Comparison of ENCODE assay signal across 24 cellular contexts in the genomic region with DNA sequence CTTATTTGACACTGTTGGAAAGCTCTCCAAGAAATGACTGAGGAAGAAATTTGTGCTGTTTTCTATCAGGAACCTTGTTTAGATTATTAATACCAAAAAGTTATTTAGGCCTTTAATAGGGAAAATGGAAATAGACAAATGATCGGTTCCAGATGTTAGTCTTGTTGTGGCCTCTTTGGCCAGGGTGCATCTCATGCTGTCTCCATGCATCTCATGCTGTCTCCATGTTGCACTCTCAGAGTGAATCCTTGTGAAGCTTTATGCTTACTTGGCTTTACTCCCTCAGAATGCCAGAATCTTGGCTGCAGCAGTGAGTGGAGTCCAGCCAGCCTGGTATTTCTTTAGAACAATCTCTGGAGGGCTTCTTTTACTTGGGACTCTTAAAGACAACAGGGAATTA.
"Had no signal": no experiment of that assay in that cellular context is flagged by ENCODE, and none has a peak within 500 bp of the region (broad histone marks: within the 10 kb centered on the region; RNA-seq: fewer than 3 reads in every experiment).

No MANE protein-coding gene starts in this region.

- H3K4me1 Mint-ChIP-seq: neural progenitor cell had no signal

- H3K9me3 Mint-ChIP-seq: activated CD4-positive, alpha-beta memory T cell treated with anti-CD3 and anti-CD28 coated beads, Interleukin-2, amount 10 ng/mL, durations not matched to agents 7 days and 5 days; activated naive CD8-positive, alpha-beta T cell treated with anti-CD3 and anti-CD28 coated beads, Interleukin-2, amount 50 U/mL, for 24 hours; activated T-cell treated with anti-CD3 and anti-CD28 coated beads, Interleukin-2, amount 50 U/mL, for 72 hours; dendritic cell treated with granulocyte-macrophage colony-stimulating factor and Interleukin-4, amounts not matched to agents 40 ng/mL and 50 ng/mL, for 4 days; stimulated activated effector memory CD8-positive, alpha-beta T cell treated with anti-CD3 and anti-CD28 coated beads, Interleukin-12 subunit alpha, Interleukin-12 subunit beta, amount 100 ng/mL, for 72 hours had no signal

- H2AFZ ChIP-seq: neural progenitor cell had no signal

- H3K36me3 ChIP-seq: gastrocnemius medialis, neural progenitor cell, transverse colon had no signal

- FAIRE-seq: endometrium, urothelium cell line had no signal

- H3K27ac ChIP-seq: gastrocnemius medialis, neural progenitor cell, skin epidermis had no signal

- H3K4me3 Mint-ChIP-seq: activated CD4-positive, alpha-beta memory T cell treated with anti-CD3 and anti-CD28 coated beads, Interleukin-2, amount 10 ng/mL, durations not matched to agents 7 days and 5 days; activated naive CD8-positive, alpha-beta T cell treated with anti-CD3 and anti-CD28 coated beads, Interleukin-2, amount 50 U/mL, for 24 hours; activated T-cell treated with anti-CD3 and anti-CD28 coated beads, Interleukin-2, amount 50 U/mL, for 72 hours; dendritic cell treated with granulocyte-macrophage colony-stimulating factor and Interleukin-4, amounts not matched to agents 40 ng/mL and 50 ng/mL, for 4 days; naive thymus-derived CD8-positive, alpha-beta T cell; neural progenitor cell; stimulated activated effector memory CD8-positive, alpha-beta T cell treated with anti-CD3 and anti-CD28 coated beads, Interleukin-12 subunit alpha, Interleukin-12 subunit beta, amount 100 ng/mL, for 72 hours; stimulated activated naive CD8-positive, alpha-beta T cell treated with anti-CD3 and anti-CD28 coated beads, Interleukin-15, amount 100 ng/mL, for 72 hours had no signal

- H3K9me3 ChIP-seq: gastrocnemius medialis, transverse colon had no signal

- ATAC-seq: activated naive CD8-positive, alpha-beta T cell treated with anti-CD3 and anti-CD28 coated beads, Interleukin-2, amount 50 U/mL, for 24 hours; activated T-cell treated with anti-CD3 and anti-CD28 coated beads, Interleukin-2, amount 50 U/mL, for 72 hours; gastrocnemius medialis; naive thymus-derived CD8-positive, alpha-beta T cell; stimulated activated effector memory CD8-positive, alpha-beta T cell treated with anti-CD3 and anti-CD28 coated beads, Interleukin-12 subunit alpha, Interleukin-12 subunit beta, amount 100 ng/mL, for 72 hours; stimulated activated naive CD8-positive, alpha-beta T cell treated with anti-CD3 and anti-CD28 coated beads, Interleukin-15, amount 100 ng/mL, for 72 hours had no signal

- H3K4me1 ChIP-seq: neural progenitor cell had no signal

- H3K4me2 ChIP-seq: neural progenitor cell had no signal

- H3K27ac Mint-ChIP-seq: activated CD4-positive, alpha-beta memory T cell treated with anti-CD3 and anti-CD28 coated beads, Interleukin-2, amount 10 ng/mL, durations not matched to agents 7 days and 5 days; activated naive CD8-positive, alpha-beta T cell treated with anti-CD3 and anti-CD28 coated beads, Interleukin-2, amount 50 U/mL, for 24 hours; activated T-cell treated with anti-CD3 and anti-CD28 coated beads, Interleukin-2, amount 50 U/mL, for 72 hours; dendritic cell treated with granulocyte-macrophage colony-stimulating factor and Interleukin-4, amounts not matched to agents 40 ng/mL and 50 ng/mL, for 4 days; naive thymus-derived CD8-positive, alpha-beta T cell; neural progenitor cell; progenitor cell of endocrine pancreas; stimulated activated effector memory CD8-positive, alpha-beta T cell treated with anti-CD3 and anti-CD28 coated beads, Interleukin-12 subunit alpha, Interleukin-12 subunit beta, amount 100 ng/mL, for 72 hours; stimulated activated naive CD8-positive, alpha-beta T cell treated with anti-CD3 and anti-CD28 coated beads, Interleukin-15, amount 100 ng/mL, for 72 hours had no signal

- H3K27me3 Mint-ChIP-seq: activated CD4-positive, alpha-beta memory T cell treated with anti-CD3 and anti-CD28 coated beads, Interleukin-2, amount 10 ng/mL, durations not matched to agents 7 days and 5 days; activated naive CD8-positive, alpha-beta T cell treated with anti-CD3 and anti-CD28 coated beads, Interleukin-2, amount 50 U/mL, for 24 hours; dendritic cell treated with granulocyte-macrophage colony-stimulating factor and Interleukin-4, amounts not matched to agents 40 ng/mL and 50 ng/mL, for 4 days; naive thymus-derived CD8-positive, alpha-beta T cell; progenitor cell of endocrine pancreas; stimulated activated naive CD8-positive, alpha-beta T cell treated with anti-CD3 and anti-CD28 coated beads, Interleukin-15, amount 100 ng/mL, for 72 hours had no signal

- H3K36me3 Mint-ChIP-seq: neural progenitor cell; stimulated activated effector memory CD8-positive, alpha-beta T cell treated with anti-CD3 and anti-CD28 coated beads, Interleukin-12 subunit alpha, Interleukin-12 subunit beta, amount 100 ng/mL, for 72 hours had no signal

- DNase-seq: activated CD4-positive, alpha-beta memory T cell treated with anti-CD3 and anti-CD28 coated beads, Interleukin-2, amount 10 ng/mL, durations not matched to agents 7 days and 5 days; activated CD4-positive, alpha-beta T cell treated with anti-CD3 and anti-CD28 coated beads for 48 hours; activated gamma-delta T cell; activated naive CD4-positive, alpha-beta T cell treated with anti-CD3 and anti-CD28 coated beads, Interleukin-2, amount 50 U/mL, for 16 hours; activated naive CD8-positive, alpha-beta T cell treated with anti-CD3 and anti-CD28 coated beads, Interleukin-2, amount 50 U/mL, for 24 hours; activated T-cell treated with anti-CD3 and anti-CD28 coated beads, Interleukin-2, amount 50 U/mL, for 72 hours; caudate nucleus; effector CD4-positive, alpha-beta T cell; gastrocnemius medialis; islet precursor cell; left cardiac atrium; naive thymus-derived CD8-positive, alpha-beta T cell; stimulated activated CD4-positive, alpha-beta T cell treated with anti-CD3 and anti-CD28 coated beads, Interleukin-1b, Interleukin-23, amount 100 ng/mL, for 48 hours; stimulated activated naive CD8-positive, alpha-beta T cell treated with anti-CD3 and anti-CD28 coated beads, Interleukin-15, amount 100 ng/mL, for 72 hours; T-helper 2 cell; transverse colon had no signal

- H3K27me3 ChIP-seq: gastrocnemius medialis, neural progenitor cell, transverse colon had no signal

- H3K9ac ChIP-seq: neural progenitor cell had no signal

- H3K4me3 ChIP-seq: gastrocnemius medialis, lung, neural progenitor cell, skin epidermis, transverse colon had no signal
